In genomic region chr7:100829150-100829716, GRCh38 we compare ENCODE assay signal across 10 cellular contexts. TPM values are rescaled to one million over a fixed set of nuclear protein-coding genes. Genes with fewer than 3 reads are reported as not detected.
A peak's percentile ranks its signal among the peaks of the same experiment; 100 is the strongest.
DNase-seq lines count a peak whose midpoint lies in the region; ATAC-seq lines count a peak whose summit lies in the region.
"Had no signal": no experiment of that assay in that cellular context is flagged by ENCODE, and none has a peak within 500 bp of the region (broad histone marks: within the 10 kb centered on the region; RNA-seq: fewer than 3 reads in every experiment).

No MANE protein-coding gene starts in this region.

- peaks cover 2% of the 10 kb centered on the region for H3K36me3 ChIP-seq in HUES64 (ENCODE audit: insufficient read depth, low read length)

- intact Hi-C loops in left ventricle myocardium superior (cut with micrococcal nuclease): no loop called here
- intact Hi-C loops in posterior vena cava (cut with DNase I): no loop called here

- ATAC-seq in left ventricle myocardium superior (peak; percentile 26), HG02870 (IDR thresholded peaks at IDR 0.05; ENCODE audit: unreplicated experiment) (no peak)

- no peaks in the 10 kb centered on the region for H3K27me3 ChIP-seq in HUES64 (ENCODE audit: insufficient read depth, low read length)

- no peak overlapping the region for H3K9ac ChIP-seq in HUES64 (ENCODE audit: low read depth, low read length)

- peak overlapping the region; percentile 81; the same call in 1 of the 2 replicates for H3K4me3 ChIP-seq in HUES64 (ENCODE audit: low read length)

- H3K9me3 ChIP-seq in HUES64 (ENCODE audit: insufficient read depth, low read depth, low read length): no peaks in the 10 kb centered on the region

- 73% methylated on average over 20 of the region's 20 CpGs for WGBS in HUES64

- no peak overlapping the region for H3K27ac ChIP-seq in HUES64 (ENCODE audit: low read depth, low read length)

- peaks cover 3% of the 10 kb centered on the region; the same call in 1 of the 2 replicates for H3K4me1 ChIP-seq in HUES64 (ENCODE audit: insufficient read depth, low read length)

- DNase-seq in left ventricle myocardium superior (peak; percentile 72), posterior vena cava (ENCODE audit: low spot score) (peak; percentile 85), NCI-H2029 (lab: John Stamatoyannopoulos, UW) (no peak), medulla oblongata (ENCODE audit: extremely low spot score) (no peak)
- DNase-seq: COR-L47, MM.1S, NCI-H748 treated with DMSO at 0.1 percent for 48 hours, T-helper 9 cell had no signal

RNA-seq across cellular contexts. Expression of gene EPHB4, which starts 1.9 kb away (rescaled TPM):
- polyA plus RNA-seq in HUES64 (2013, experiment 1 of 2): 57.8 TPM
- polyA plus RNA-seq in HUES64 (2013, experiment 2 of 2): 58.2 TPM
- total RNA-seq in left ventricle myocardium superior (22.7 TPM), posterior vena cava (10 to 100 TPM; 31.4 to 46.6 TPM)

RNA-seq across cellular contexts. Expression of gene SLC12A9, which starts 23.3 kb away (rescaled TPM):
- polyA plus RNA-seq in HUES64 (2013, experiment 1 of 2): 19.5 TPM
- polyA plus RNA-seq in HUES64 (2013, experiment 2 of 2): 15.3 TPM
- total RNA-seq in left ventricle myocardium superior (9.0 TPM), posterior vena cava (10 to 100 TPM; 15.6 to 22.8 TPM)

RNA-seq across cellular contexts. Expression of gene TRIP6, which starts 38.0 kb away (rescaled TPM):
- 81.6 TPM for polyA plus RNA-seq in HUES64 (2013, experiment 1 of 2)
- 70.0 TPM for polyA plus RNA-seq in HUES64 (2013, experiment 2 of 2)
- total RNA-seq in left ventricle myocardium superior (13.6 TPM), posterior vena cava (10 to 100 TPM; 55.7 to 58.7 TPM)

RNA-seq across cellular contexts. Expression of gene SRRT, which starts 45.7 kb away (rescaled TPM):
- polyA plus RNA-seq in HUES64 (2013, experiment 1 of 2): 151 TPM
- polyA plus RNA-seq in HUES64 (2013, experiment 2 of 2): 130 TPM
- total RNA-seq in left ventricle myocardium superior (63.2 TPM), posterior vena cava (10 to 100 TPM; 78.0 to 91.2 TPM)

Comparison
In these comparisons a context has a peak if more than half of its experiments do, and no peak if none do; other contexts are left out.
1. DNase-seq: peak in left ventricle myocardium superior (single experiment) and posterior vena cava (single experiment); none in NCI-H2029 (single experiment) and medulla oblongata (single experiment).